ENCODE assay signal across 9 cellular contexts in the genomic region with DNA sequence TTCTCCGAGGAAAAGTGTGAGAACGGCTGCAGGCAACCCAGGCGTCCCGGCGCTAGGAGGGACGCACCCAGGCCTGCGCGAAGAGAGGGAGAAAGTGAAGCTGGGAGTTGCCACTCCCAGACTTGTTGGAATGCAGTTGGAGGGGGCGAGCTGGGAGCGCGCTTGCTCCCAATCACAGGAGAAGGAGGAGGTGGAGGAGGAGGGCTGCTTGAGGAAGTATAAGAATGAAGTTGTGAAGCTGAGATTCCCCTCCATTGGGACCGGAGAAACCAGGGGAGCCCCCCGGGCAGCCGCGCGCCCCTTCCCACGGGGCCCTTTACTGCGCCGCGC. TPM values are rescaled to one million over a fixed set of nuclear protein-coding genes. Genes with fewer than 3 reads are reported as not detected.
DNase-seq lines count a peak whose midpoint lies in the region; ATAC-seq and TF ChIP-seq lines count a peak whose summit lies in the region.
"Had no signal": no experiment of that assay in that cellular context is flagged by ENCODE, and none has a peak within 500 bp of the region (broad histone marks: within the 10 kb centered on the region; RNA-seq: fewer than 3 reads in every experiment).

ERBB2 (plus strand) TSS at position 247 of the 330 bp plus-strand sequence. CDS start 175 bp downstream, outside the sequence.

- H3K27ac ChIP-seq in layer of hippocampus (ENCODE audit: low read depth, low read length) = peak within 1 kb of the TSS; percentile 46
- H3K27ac ChIP-seq in spleen = peak within 1 kb of the TSS in 6 of 8 donors; percentile 10 to 70 (median 51)
- H3K27ac ChIP-seq: BLaER1 had no signal

- intact Hi-C loops in spleen (cut with DNase I; ENCODE audit: low total_unique reads) = no loop called here

- no peak for ATAC-seq in GM19452 (IDR thresholded peaks at IDR 0.05; ENCODE audit: unreplicated experiment)

- no peak for TF ChIP-seq POLR2A in spleen (IDR thresholded peaks at IDR 0.05)

- 12 to 18% (median 16%) methylated on average over 12 to 20 of the region's 20 CpGs for WGBS in spleen, 5 donors

- DNase-seq in DMS 273 (lab: John Stamatoyannopoulos, UW; ENCODE audit: unreplicated experiment) (peak; percentile 22), DMS 273 treated with DMSO at 0.1 percent for 48 hours (lab: John Stamatoyannopoulos, UW) (no peak), choroid plexus epithelial cell (ENCODE audit: low read depth) (peak; percentile 80), spleen (no peak), GM10266 (ENCODE audit: extremely low spot score) (no peak)
- DNase-seq in stimulated activated CD4-positive, alpha-beta T cell treated with anti-CD3 and anti-CD28 coated beads, Interleukin-4, amount 100 ng/mL, for 4 hours = no peak

- peaks cover 0 to 6% (median 0%) of the 10 kb centered on the region in 6 donors for H3K36me3 ChIP-seq in spleen
- H3K36me3 ChIP-seq: BLaER1 had no signal

- H3K4me1 ChIP-seq in spleen = peaks cover 0 to 22% (median 5%) of the 10 kb centered on the region in 6 donors

- H3K4me3 ChIP-seq in choroid plexus epithelial cell (ENCODE audit: low read depth, low read length) = peak within 1 kb of the TSS; percentile 82
- H3K4me3 ChIP-seq in spleen = peak within 1 kb of the TSS; percentile 31 to 66 (median 42)
- H3K4me3 ChIP-seq: BLaER1 had no signal

- TF ChIP-seq CTCF in choroid plexus epithelial cell (conservative IDR thresholded peaks at IDR 0.05; ENCODE audit: low read depth, low read length) = no peak
- TF ChIP-seq CTCF in spleen (IDR thresholded peaks at IDR 0.05 in 8 of 11, conservative IDR thresholded peaks at IDR 0.05 in 3 of 11) = no peak
- no peak for TF ChIP-seq CTCF in GM10266 (IDR thresholded peaks at IDR 0.05; ENCODE audit: control insufficient read depth, insufficient read depth, low read depth, missing control alignments)

- no peaks in the 10 kb centered on the region for H3K9me3 ChIP-seq in spleen
- H3K9me3 ChIP-seq: BLaER1 had no signal

- H3K27me3 ChIP-seq in layer of hippocampus (ENCODE audit: control insufficient read depth, insufficient read depth, low read length) (peaks cover 13% of the 10 kb centered on the region), spleen (replicated peaks in 1 of 7) (peaks cover 0 to 40% (median 24%) of the 10 kb centered on the region in 7 donors)

RNA-seq across cellular contexts. Expression of gene ERBB2, which starts in this region (rescaled TPM):
- total RNA-seq in spleen = 10 to 100 TPM in 5 of 7 donors, 1 to 10 TPM in 2; 8.5 to 15.9 (median 13.8) TPM
- polyA plus RNA-seq in spleen = 1 to 10 TPM; 3.4 to 6.6 (median 4.3) TPM

Comparison
In these comparisons a context has a peak if more than half of its experiments do, and no peak if none do; other contexts are left out.
1. DNase-seq: peak in DMS 273 (single experiment) and choroid plexus epithelial cell (single experiment); none in DMS 273 treated with DMSO at 0.1 percent for 48 hours (single experiment), spleen (single experiment), GM10266 (single experiment) and stimulated activated CD4-positive, alpha-beta T cell treated with anti-CD3 and anti-CD28 coated beads, Interleukin-4, amount 100 ng/mL, for 4 hours (0 of 2).